1 cellular context compared by ENCODE assay signal in genomic region chr1:82778612-82779011, GRCh38.
TF ChIP-seq lines count a peak whose summit lies in the region.

No MANE protein-coding gene starts in this region.

TF ChIP-seq in GM23338, 12 proteins besides CTCF, POLR2A, EP300 and RAD21 (continued from another document):
- no peak for TF ChIP-seq ZNF462 (CRISPR knock-in tag; IDR thresholded peaks at IDR 0.05)
- TF ChIP-seq EZH2phosphoT487 (IDR thresholded peaks at IDR 0.05; ENCODE audit: unreplicated experiment), result no peak
- TF ChIP-seq ZNF114 (CRISPR knock-in tag; IDR thresholded peaks at IDR 0.05), result no peak
- TF ChIP-seq ZNF331 (CRISPR knock-in tag; IDR thresholded peaks at IDR 0.05; ENCODE audit: low read depth), result no peak
- no peak for TF ChIP-seq POLR2AphosphoS5 (IDR thresholded peaks at IDR 0.05; ENCODE audit: low read depth)
